Comparison of ENCODE assay signal across 14 cellular contexts in genomic region chr5:58455966-58456365, GRCh38. TPM values are rescaled to one million over a fixed set of nuclear protein-coding genes. Genes with fewer than 3 reads are reported as not detected.
A peak's percentile ranks its signal among the peaks of the same experiment; 100 is the strongest.
DNase-seq lines count a peak whose midpoint lies in the region; TF ChIP-seq lines count a peak whose summit lies in the region.
"Had no signal": no experiment of that assay in that cellular context is flagged by ENCODE, and none has a peak within 500 bp of the region (broad histone marks: within the 10 kb centered on the region; RNA-seq: fewer than 3 reads in every experiment).

No MANE protein-coding gene starts in this region.

- no peaks in the 10 kb centered on the region for H3K9me3 Mint-ChIP-seq in brain
- H3K9me3 Mint-ChIP-seq in T-helper 2 cell treated with Interferon-gamma antibody and Interleukin-4, amounts not matched to agents 5 μg/mL and 100 μg/mL, for 36 hours: no peaks in the 10 kb centered on the region
- H3K9me3 Mint-ChIP-seq: activated T-helper 2 cell treated with anti-CD3 and anti-CD28 coated beads, Interferon-gamma antibody, Interleukin-2, Interleukin-4, amounts not matched to agents 10 μg/mL and 5 μg/mL and 100 μg/mL, durations not matched to agents 14 hours and 24 hours and 36 hours; CD8-positive, alpha-beta T cell had no signal

- H3K4me3 Mint-ChIP-seq in brain: peak overlapping the region; percentile 87 to 99 (median 93)
- H3K4me3 Mint-ChIP-seq in T-helper 2 cell treated with Interferon-gamma antibody and Interleukin-4, amounts not matched to agents 5 μg/mL and 100 μg/mL, for 36 hours: no peak overlapping the region
- H3K4me3 Mint-ChIP-seq: activated CD4-positive, alpha-beta T cell treated with anti-CD3 and anti-CD28 coated beads for 36 hours; CD8-positive, alpha-beta T cell had no signal

- no peak for DNase-seq in HFF-Myc (ENCODE audit: extremely low read depth, low read depth)
- DNase-seq in right atrium auricular region (ENCODE audit: low spot score): no peak
- no peak for DNase-seq in retinal pigment epithelial cell (ENCODE audit: low read depth)
- DNase-seq in activated CD4-positive, alpha-beta T cell treated with anti-CD3 and anti-CD28 coated beads, Interleukin-2, amount 50 U/mL, for 48 hours: no peak
- no peak for DNase-seq in activated CD4-positive, alpha-beta T cell treated with anti-CD3 and anti-CD28 coated beads, Interleukin-2, amount 50 U/mL, for 1 hour
- DNase-seq in T-helper 2 cell treated with Interferon-gamma antibody and Interleukin-4, amounts not matched to agents 5 μg/mL and 100 μg/mL, for 36 hours (ENCODE audit: low spot score): no peak
- DNase-seq in NCI-H1436 treated with DMSO at 0.1 percent for 48 hours (lab: John Stamatoyannopoulos, UW): no peak
- DNase-seq: activated CD4-positive, alpha-beta T cell treated with anti-CD3 and anti-CD28 coated beads for 36 hours; CD8-positive, alpha-beta T cell; NCI-H1048; NCI-H526 treated with DMSO at 0.1 percent for 48 hours had no signal

- TF ChIP-seq CTCF in HFF-Myc (IDR thresholded peaks at IDR 0.05; ENCODE audit: low read depth, low read length, missing control alignments): no peak
- no peak for TF ChIP-seq CTCF in brain (conservative IDR thresholded peaks at IDR 0.05)
- no peak for TF ChIP-seq CTCF in right atrium auricular region (IDR thresholded peaks at IDR 0.05)
- TF ChIP-seq CTCF in retinal pigment epithelial cell (conservative IDR thresholded peaks at IDR 0.05; ENCODE audit: low read depth, low read length): no peak

- peaks cover 59% of the 10 kb centered on the region for H3K4me1 Mint-ChIP-seq in brain
- peaks cover 13% of the 10 kb centered on the region for H3K4me1 Mint-ChIP-seq in T-helper 2 cell treated with Interferon-gamma antibody and Interleukin-4, amounts not matched to agents 5 μg/mL and 100 μg/mL, for 36 hours (ENCODE audit: low read depth)

- peaks cover 0 to 37% of the 10 kb centered on the region in 2 donors for H3K4me1 ChIP-seq in right atrium auricular region

- H3K27me3 Mint-ChIP-seq in brain: peaks cover 25% of the 10 kb centered on the region
- peaks cover 31% of the 10 kb centered on the region for H3K27me3 Mint-ChIP-seq in T-helper 2 cell treated with Interferon-gamma antibody and Interleukin-4, amounts not matched to agents 5 μg/mL and 100 μg/mL, for 36 hours (ENCODE audit: low read depth)

- peaks cover 80% of the 10 kb centered on the region for H3K36me3 Mint-ChIP-seq in brain
- H3K36me3 Mint-ChIP-seq in T-helper 2 cell treated with Interferon-gamma antibody and Interleukin-4, amounts not matched to agents 5 μg/mL and 100 μg/mL, for 36 hours (ENCODE audit: low read depth): no peaks in the 10 kb centered on the region

- peak overlapping the region; percentile 14 to 99 for H3K27ac ChIP-seq in right atrium auricular region

- H3K9me3 ChIP-seq in right atrium auricular region: no peaks in the 10 kb centered on the region

- peak overlapping the region in 4 of 5 experiments; percentile 81 to 97 (median 85) for H3K27ac Mint-ChIP-seq in brain
- H3K27ac Mint-ChIP-seq in T-helper 2 cell treated with Interferon-gamma antibody and Interleukin-4, amounts not matched to agents 5 μg/mL and 100 μg/mL, for 36 hours: no peak overlapping the region
- H3K27ac Mint-ChIP-seq: activated CD4-positive, alpha-beta T cell treated with anti-CD3 and anti-CD28 coated beads for 36 hours; activated T-helper 2 cell treated with anti-CD3 and anti-CD28 coated beads, Interferon-gamma antibody, Interleukin-2, Interleukin-4, amounts not matched to agents 10 μg/mL and 5 μg/mL and 100 μg/mL, durations not matched to agents 14 hours and 24 hours and 36 hours; CD8-positive, alpha-beta T cell had no signal

- H3K4me3 ChIP-seq in HFF-Myc (replicated peaks; ENCODE audit: low read depth, low read length): peak overlapping the region; percentile 72
- H3K4me3 ChIP-seq in right atrium auricular region: peak overlapping the region; percentile 86 to 97
- peak overlapping the region; percentile 66 for H3K4me3 ChIP-seq in retinal pigment epithelial cell (ENCODE audit: low read length)

- H3K36me3 ChIP-seq in right atrium auricular region: peaks cover 56% of the 10 kb centered on the region

- no peaks in the 10 kb centered on the region for H3K27me3 ChIP-seq in right atrium auricular region

RNA-seq across cellular contexts. Expression of gene PLK2, which starts 3.9 kb away (rescaled TPM):
- polyA plus RNA-seq in brain (ENCODE audit: insufficient read depth, low read depth, low replicate concordance): 6.1 TPM
- 100 to 1,000 TPM in 1 of 2 donors, 10 to 100 TPM in 1; 63.3 to 138 TPM for total RNA-seq in right atrium auricular region

RNA-seq across cellular contexts. Expression of gene GAPT, which starts 35.3 kb away (rescaled TPM):
- not detected for polyA plus RNA-seq in brain (ENCODE audit: insufficient read depth, low read depth, low replicate concordance)
- total RNA-seq in right atrium auricular region: under 1 TPM in 1 of 2 donors, not detected in 1; 0.20 TPM
- total RNA-seq: activated CD4-positive, alpha-beta T cell treated with anti-CD3 and anti-CD28 coated beads for 36 hours; activated T-helper 2 cell treated with anti-CD3 and anti-CD28 coated beads, Interferon-gamma antibody, Interleukin-2, Interleukin-4, amounts not matched to agents 10 μg/mL and 5 μg/mL and 100 μg/mL, durations not matched to agents 14 hours and 24 hours and 36 hours; lung microvascular endothelial cell had no signal
